ENCODE assay signal across 14 cellular contexts in the genomic region with DNA sequence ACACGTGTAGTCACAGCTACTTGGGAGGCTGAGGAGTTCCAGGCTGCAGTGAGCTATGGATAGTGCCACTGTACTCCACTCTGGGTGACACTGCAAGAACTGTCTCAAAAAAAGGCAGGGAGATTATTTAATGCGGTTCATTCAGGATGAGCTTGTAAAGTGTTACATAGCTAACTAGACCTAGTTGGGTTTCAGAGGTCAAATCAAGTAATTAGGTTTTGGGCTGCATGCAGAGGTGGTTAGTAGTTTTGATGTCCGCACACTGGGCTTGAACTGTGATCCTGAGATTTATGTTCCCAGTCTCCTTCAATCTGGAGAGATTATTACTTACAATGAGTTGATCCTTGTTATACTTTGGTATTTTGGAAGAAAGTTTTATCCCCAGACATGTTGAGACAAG. TPM values are rescaled to one million over a fixed set of nuclear protein-coding genes. Genes with fewer than 3 reads are reported as not detected.
DNase-seq lines count a peak whose midpoint lies in the region; ATAC-seq and TF ChIP-seq lines count a peak whose summit lies in the region.
"Had no signal": no experiment of that assay in that cellular context is flagged by ENCODE, and none has a peak within 500 bp of the region (broad histone marks: within the 10 kb centered on the region; RNA-seq: fewer than 3 reads in every experiment).

No MANE protein-coding gene starts in this region.

- no peak overlapping the region for H3K4me3 Mint-ChIP-seq in MCF 10A (ENCODE audit: unreplicated experiment)

- no TSS peak for BruUV-seq in MCF 10A (replicated peaks; lab: Mats Ljungman, UMichigan)

- TF ChIP-seq POLR2A in breast epithelium (IDR thresholded peaks at IDR 0.05), result no peak
- no peak for TF ChIP-seq POLR2A in gastrocnemius medialis (IDR thresholded peaks at IDR 0.05)

- H3K27me3 ChIP-seq in breast epithelium, result no peaks in the 10 kb centered on the region
- H3K27me3 ChIP-seq in OCI-LY3 (ENCODE audit: low read depth, low read length), result no peaks in the 10 kb centered on the region
- H3K27me3 ChIP-seq in gastrocnemius medialis, result no peaks in the 10 kb centered on the region
- H3K27me3 ChIP-seq: spleen had no signal

- POLR2A ChIA-PET in MCF 10A (lab: Yijun Ruan, JAX), result interaction anchor here (0.6 to 17.6 kb wide), 6 partner anchors 12 to 198 kb away, joined by 3 to 420 read pairs (median 18); partner anchors contain the start of genes ACTN3, MRPL11, RBM14 and RBM4B

- peaks cover 58% of the 10 kb centered on the region for H3K36me3 Mint-ChIP-seq in MCF 10A (ENCODE audit: insufficient read depth, unreplicated experiment)

- peaks cover 35% of the 10 kb centered on the region for H4K20me1 ChIP-seq in OCI-LY3 (ENCODE audit: insufficient read depth, low read length)

- TF ChIP-seq CTCF in MCF 10A (IDR thresholded peaks at IDR 0.05; ENCODE audit: unreplicated experiment), result no peak
- TF ChIP-seq CTCF in breast epithelium (IDR thresholded peaks at IDR 0.05), result no peak
- no peak for TF ChIP-seq CTCF in OCI-LY3 (IDR thresholded peaks at IDR 0.05; ENCODE audit: low read depth, low read length)
- no peak for TF ChIP-seq CTCF in gastrocnemius medialis (IDR thresholded peaks at IDR 0.05 in 4 of 5, conservative IDR thresholded peaks at IDR 0.05 in 1 of 5)

- H3K9me3 ChIP-seq in breast epithelium, result no peaks in the 10 kb centered on the region
- no peaks in the 10 kb centered on the region for H3K9me3 ChIP-seq in OCI-LY3 (ENCODE audit: insufficient read depth, low read length)
- H3K9me3 ChIP-seq in gastrocnemius medialis, result no peaks in the 10 kb centered on the region
- H3K9me3 ChIP-seq: spleen had no signal

- H3K27ac Mint-ChIP-seq in MCF 10A (ENCODE audit: low read depth, unreplicated experiment), result peak overlapping the region; percentile 98

- no peak overlapping the region for H3K9ac ChIP-seq in OCI-LY3 (ENCODE audit: low read length)

- no peaks in the 10 kb centered on the region for H3K36me3 ChIP-seq in breast epithelium
- H3K36me3 ChIP-seq in OCI-LY3 (replicated peaks; ENCODE audit: low read depth, low read length), result peaks cover 55% of the 10 kb centered on the region
- peaks cover 0 to 8% of the 10 kb centered on the region in 2 donors for H3K36me3 ChIP-seq in gastrocnemius medialis

- no peak for DNase-seq in MCF 10A (ENCODE audit: unreplicated experiment)
- DNase-seq in breast epithelium (ENCODE audit: low spot score in 2 of 2), result no peak
- peak; percentile 65 for DNase-seq in cerebellar cortex (ENCODE audit: low spot score)
- DNase-seq in gastrocnemius medialis, result no peak
- no peak for DNase-seq in NCI-H748 (lab: John Stamatoyannopoulos, UW; ENCODE audit: unreplicated experiment)
- DNase-seq: activated CD4-positive, alpha-beta T cell treated with anti-CD3 and anti-CD28 coated beads for 48 hours; mammary epithelial cell; NCI-H1105 treated with DMSO at 0.1 percent for 48 hours; occipital lobe; OCI-M1; spleen had no signal

- H3K9me3 Mint-ChIP-seq in MCF 10A (ENCODE audit: unreplicated experiment), result no peaks in the 10 kb centered on the region

- peaks cover 24% of the 10 kb centered on the region for H3K4me1 Mint-ChIP-seq in MCF 10A (ENCODE audit: insufficient read depth, unreplicated experiment)

- intact Hi-C loops in MCF 10A (cut with micrococcal nuclease), result no loop called here
- intact Hi-C loops in breast epithelium (cut with DNase I; ENCODE audit: low total_unique reads), result no loop called here
- intact Hi-C loops in gastrocnemius medialis (cut with DNase I; ENCODE audit: low total_unique reads), result loop anchor here (5.0 kb wide), 1 partner anchor 169 kb away; the partner anchor contains the start of gene PELI3

- H3K4me1 ChIP-seq in breast epithelium (peaks cover 0 to 27% of the 10 kb centered on the region in 2 donors), OCI-LY3 (ENCODE audit: low read length) (peaks cover 30% of the 10 kb centered on the region), gastrocnemius medialis (peaks cover 32 to 40% of the 10 kb centered on the region in 2 donors)

- no peak overlapping the region for H3K4me2 ChIP-seq in OCI-LY3 (ENCODE audit: low read length)

- CTCF ChIA-PET in MCF 10A (lab: Yijun Ruan, JAX), result interaction anchor here (0.6 to 2.0 kb wide), 2 partner anchors 42 to 212 kb away, joined by 3 to 8 read pairs; partner anchors contain the start of gene RBM4B

- peaks cover 97% of the 10 kb centered on the region for H3K79me2 ChIP-seq in OCI-LY3 (ENCODE audit: low read length)

- no peaks in the 10 kb centered on the region for H3K27me3 Mint-ChIP-seq in MCF 10A (ENCODE audit: insufficient read depth, unreplicated experiment)

- in situ Hi-C loops in gastrocnemius medialis (cut with MboI; ENCODE audit: low sequenced_read_pairs in 4 of 4), result no loop called here

- H2AFZ ChIP-seq in OCI-LY3 (ENCODE audit: low read depth, low read length), result no peak overlapping the region

- no peak overlapping the region for H3K4me3 ChIP-seq in breast epithelium
- H3K4me3 ChIP-seq in OCI-LY3 (ENCODE audit: low read length), result no peak overlapping the region
- H3K4me3 ChIP-seq in gastrocnemius medialis, result no peak overlapping the region
- H3K4me3 ChIP-seq: spleen had no signal

- H3K27ac ChIP-seq in breast epithelium, result no peak overlapping the region
- H3K27ac ChIP-seq in OCI-LY3 (ENCODE audit: low read length), result 0 out of 2 replicates have a peak overlapping the region, but pooled peaks have one; percentile 6
- H3K27ac ChIP-seq in gastrocnemius medialis, result peak overlapping the region; percentile 22 to 94 (median 92)

- ATAC-seq in gastrocnemius medialis (no peak), GM21515 (IDR thresholded peaks at IDR 0.05; ENCODE audit: unreplicated experiment) (no peak), GM21723 (IDR thresholded peaks at IDR 0.05; ENCODE audit: unreplicated experiment) (no peak)

RNA-seq across cellular contexts. Expression of gene RBM4, which starts 2.1 kb away (rescaled TPM):
- total RNA-seq in MCF 10A (2022) (171 and 172 TPM in 2 replicates), breast epithelium (10 to 100 TPM; 73.9 to 98.3 (median 81.0) TPM), gastrocnemius medialis (100 to 1,000 TPM in 1 of 4 donors, 10 to 100 TPM in 3; 62.4 to 117 (median 69.2) TPM)

RNA-seq across cellular contexts. Expression of gene RBM14, which starts 20.0 kb away (rescaled TPM):
- total RNA-seq in MCF 10A (2022), result 78.1 and 88.3 TPM in 2 replicates
- 10 to 100 TPM; 42.6 to 55.0 (median 54.6) TPM for total RNA-seq in breast epithelium
- 10 to 100 TPM; 17.0 to 43.2 (median 29.4) TPM for total RNA-seq in gastrocnemius medialis

RNA-seq across cellular contexts. Expression of gene RBM4B, which starts 41.3 kb away (rescaled TPM):
- total RNA-seq in MCF 10A (2022) (9.5 and 13.5 TPM in 2 replicates), breast epithelium (10 to 100 TPM; 14.9 to 43.8 (median 25.9) TPM), gastrocnemius medialis (10 to 100 TPM in 1 of 4 donors, 1 to 10 TPM in 3; 4.5 to 11.7 (median 6.5) TPM)

RNA-seq across cellular contexts. Expression of gene CCS, which starts 43.4 kb away (rescaled TPM):
- total RNA-seq in MCF 10A (2022) (25.8 and 34.4 TPM in 2 replicates), breast epithelium (10 to 100 TPM; 27.5 to 44.2 (median 33.1) TPM), gastrocnemius medialis (10 to 100 TPM in 3 of 4 donors, 1 to 10 TPM in 1; 9.0 to 12.3 (median 11.7) TPM)

RNA-seq across cellular contexts. Expression of gene CCDC87, which starts 43.5 kb away (rescaled TPM):
- not detected in 2 replicates for total RNA-seq in MCF 10A (2022)
- total RNA-seq in breast epithelium, result under 1 TPM in 1 of 3 donors, not detected in 2; 0.15 TPM
- under 1 TPM in 2 of 4 donors, not detected in 2; 0.13 to 0.41 TPM for total RNA-seq in gastrocnemius medialis

Comparison
In these comparisons a context has a peak if more than half of its experiments do, and no peak if none do; other contexts are left out.
1. H3K27ac ChIP-seq: peak in OCI-LY3 (single experiment) and gastrocnemius medialis (4 of 4); none in breast epithelium (0 of 2).